9 cellular contexts compared by ENCODE assay signal in genomic region chr1:11563560-11564069, GRCh38.
DNase-seq lines count a peak whose midpoint lies in the region; ATAC-seq and TF ChIP-seq lines count a peak whose summit lies in the region.
"Had no signal": no experiment of that assay in that cellular context is flagged by ENCODE, and none has a peak within 500 bp of the region (broad histone marks: within the 10 kb centered on the region; RNA-seq: fewer than 3 reads in every experiment).

No MANE protein-coding gene starts in this region.

- H4K20me1 ChIP-seq in BLaER1 (no peaks in the 10 kb centered on the region), MM.1S (ENCODE audit: insufficient read depth, low read length) (no peaks in the 10 kb centered on the region), OCI-LY3 (ENCODE audit: insufficient read depth, low read length) (no peaks in the 10 kb centered on the region)

- TF ChIP-seq CTCF in MM.1S (IDR thresholded peaks at IDR 0.05; ENCODE audit: low read length), result no peak
- no peak for TF ChIP-seq CTCF in OCI-LY3 (IDR thresholded peaks at IDR 0.05; ENCODE audit: low read depth, low read length)
- TF ChIP-seq CTCF in fibroblast of the aortic adventitia (IDR thresholded peaks at IDR 0.05; ENCODE audit: insufficient read depth, low read length), result no peak

- peaks cover 22% of the 10 kb centered on the region for H3F3A ChIP-seq in MM.1S (ENCODE audit: insufficient read depth, low read length)

- DNase-seq in MM.1S (peak; percentile 58), fibroblast of the aortic adventitia (ENCODE audit: low read depth) (peak; percentile 2), COLO668 (lab: John Stamatoyannopoulos, UW; ENCODE audit: unreplicated experiment) (no peak)
- no peak for DNase-seq in activated CD4-positive, alpha-beta T cell treated with anti-CD3 and anti-CD28 coated beads, Interleukin-2, amount 50 U/mL, for 1 hour

- peak overlapping the region; percentile 26 for H3K9ac ChIP-seq in BLaER1
- H3K9ac ChIP-seq in MM.1S (ENCODE audit: low read length), result peak overlapping the region; percentile 32; the same call in 1 of the 2 replicates
- H3K9ac ChIP-seq in OCI-LY3 (ENCODE audit: low read length), result no peak overlapping the region; the same call in 1 of the 2 replicates

- H3K4me1 ChIP-seq in BLaER1 (peaks cover 52% of the 10 kb centered on the region), MM.1S (ENCODE audit: low read length) (peaks cover 55% of the 10 kb centered on the region), OCI-LY3 (ENCODE audit: low read length) (peaks cover 24% of the 10 kb centered on the region)

- H3K9me3 ChIP-seq in BLaER1 (no peaks in the 10 kb centered on the region), MM.1S (replicated peaks; ENCODE audit: insufficient read depth, low read length) (no peaks in the 10 kb centered on the region), OCI-LY3 (ENCODE audit: insufficient read depth, low read length) (no peaks in the 10 kb centered on the region)

- H3K36me3 ChIP-seq in BLaER1 (no peaks in the 10 kb centered on the region), MM.1S (replicated peaks; ENCODE audit: insufficient read depth, low read length) (no peaks in the 10 kb centered on the region), OCI-LY3 (replicated peaks; ENCODE audit: low read depth, low read length) (no peaks in the 10 kb centered on the region)

- peak overlapping the region; percentile 66 for H3K27ac ChIP-seq in BLaER1
- peak overlapping the region; percentile 85; the same call in 1 of the 2 replicates for H3K27ac ChIP-seq in MM.1S (ENCODE audit: low read length)
- H3K27ac ChIP-seq in OCI-LY3 (ENCODE audit: low read length), result no peak overlapping the region
- H3K27ac ChIP-seq: C4-2B had no signal

- peak overlapping the region; percentile 16; the same call in 1 of the 2 replicates for H2AFZ ChIP-seq in MM.1S (ENCODE audit: low read length)
- H2AFZ ChIP-seq in OCI-LY3 (ENCODE audit: low read depth, low read length), result no peak overlapping the region

- H3K27me3 ChIP-seq in BLaER1 (no peaks in the 10 kb centered on the region), MM.1S (replicated peaks; ENCODE audit: insufficient read depth, low read length) (peaks cover 7% of the 10 kb centered on the region; the same call in 1 of the 2 replicates), OCI-LY3 (ENCODE audit: low read depth, low read length) (0 out of 2 replicates have a peak, but pooled peaks cover 10% of the 10 kb centered on the region)

- H3K9me2 ChIP-seq in MM.1S (replicated peaks; ENCODE audit: insufficient read depth, low read length), result no peaks in the 10 kb centered on the region

- 0 out of 2 replicates have a peak overlapping the region, but pooled peaks have one; percentile 13 for H3K4me3 ChIP-seq in BLaER1
- no peak overlapping the region for H3K4me3 ChIP-seq in MM.1S (ENCODE audit: low read length)
- H3K4me3 ChIP-seq in OCI-LY3 (ENCODE audit: low read length), result peak overlapping the region; percentile 18; the same call in 1 of the 2 replicates
- H3K4me3 ChIP-seq in fibroblast of the aortic adventitia (ENCODE audit: low read depth, low read length), result no peak overlapping the region

- peak overlapping the region; percentile 81 for H3K4me2 ChIP-seq in BLaER1
- H3K4me2 ChIP-seq in MM.1S (ENCODE audit: low read depth, low read length), result peak overlapping the region; percentile 40; the same call in 1 of the 2 replicates
- peak overlapping the region; percentile 42 for H3K4me2 ChIP-seq in OCI-LY3 (ENCODE audit: low read length)

- ATAC-seq in GM21576 (IDR thresholded peaks at IDR 0.05; ENCODE audit: unreplicated experiment) (no peak), HG02759 (IDR thresholded peaks at IDR 0.05; ENCODE audit: unreplicated experiment) (no peak)

- H3K79me2 ChIP-seq in MM.1S (ENCODE audit: low read length) (no peaks in the 10 kb centered on the region), OCI-LY3 (ENCODE audit: low read length) (no peaks in the 10 kb centered on the region)

Comparison
In these comparisons a context has a peak if more than half of its experiments do, and no peak if none do; other contexts are left out.
1. H3K4me3 ChIP-seq: peak in BLaER1 (single experiment) and OCI-LY3 (single experiment); none in MM.1S (single experiment) and fibroblast of the aortic adventitia (single experiment).
2. DNase-seq: peak in MM.1S (single experiment) and fibroblast of the aortic adventitia (single experiment); none in activated CD4-positive, alpha-beta T cell treated with anti-CD3 and anti-CD28 coated beads, Interleukin-2, amount 50 U/mL, for 1 hour (single experiment) and COLO668 (single experiment).
3. Peak in every context shown above with its lines, with median percentiles within 50 percentile points of each other: H3K4me2 ChIP-seq.